ENCODE assay signal across 22 cellular contexts in genomic region chr17:75739174-75739573, GRCh38. TPM values are rescaled to one million over a fixed set of nuclear protein-coding genes. Genes with fewer than 3 reads are reported as not detected.
DNase-seq lines count a peak whose midpoint lies in the region; ATAC-seq and TF ChIP-seq lines count a peak whose summit lies in the region.
"Had no signal": no experiment of that assay in that cellular context is flagged by ENCODE, and none has a peak within 500 bp of the region (broad histone marks: within the 10 kb centered on the region; RNA-seq: fewer than 3 reads in every experiment).

No MANE protein-coding gene starts in this region.

- H3K9me3 ChIP-seq in BLaER1 treated with 17β-estradiol and CSF1 and Interleukin-3, amounts not matched to agents 10 nM and 100 nM (replicated peaks in 1 of 11), result no peaks in the 10 kb centered on the region
- H3K9me3 ChIP-seq in HEK293 (ENCODE audit: control insufficient read depth, insufficient read depth, low read depth, low read length) (no peaks in the 10 kb centered on the region), RWPE2 (ENCODE audit: severe bottlenecking) (no peaks in the 10 kb centered on the region), neutrophil (no peaks in the 10 kb centered on the region), ovary (no peaks in the 10 kb centered on the region), left lung (no peaks in the 10 kb centered on the region)
- H3K9me3 ChIP-seq: A549, BE2C, Caco-2 had no signal

- H3K4me2 ChIP-seq in BLaER1 treated with 17β-estradiol and CSF1 and Interleukin-3, amounts not matched to agents 10 nM and 100 nM, result peak overlapping the region in 10 of 11 experiments; percentile 59 to 88 (median 78); a peak in 10 of 22 replicates
- H3K4me2 ChIP-seq: A549 had no signal

- peaks cover 23 to 63% (median 36%) of the 10 kb centered on the region in 10 experiments for H3K4me1 ChIP-seq in BLaER1 treated with 17β-estradiol and CSF1 and Interleukin-3, amounts not matched to agents 10 nM and 100 nM
- H3K4me1 ChIP-seq in HEK293 (ENCODE audit: control insufficient read depth, insufficient read depth, low read length), result no peaks in the 10 kb centered on the region
- no peaks in the 10 kb centered on the region for H3K4me1 ChIP-seq in RWPE2 (ENCODE audit: insufficient read depth, poor library complexity, severe bottlenecking)
- H3K4me1 ChIP-seq in neutrophil (ENCODE audit: control insufficient read depth in 1 of 2, insufficient read depth in 1 of 2, low read depth in 1 of 2, low read length in 1 of 2), result peaks cover 32 to 38% of the 10 kb centered on the region in 2 experiments
- no peaks in the 10 kb centered on the region for H3K4me1 ChIP-seq in ovary (ENCODE audit: insufficient read depth)
- H3K4me1 ChIP-seq in left lung, result peaks cover 0 to 19% of the 10 kb centered on the region in 2 donors
- H3K4me1 ChIP-seq: BE2C, Caco-2 had no signal

- TF ChIP-seq EP300 in ovary (IDR thresholded peaks at IDR 0.05), result no peak

- intact Hi-C loops in ovary (cut with DNase I), result loop anchor here in 1 of 4 donors (5.0 to 10.0 kb wide), 2 partner anchors 62 to 314 kb away; no protein-coding TSS in a partner anchor
- intact Hi-C loops in left lung (cut with DNase I), result no loop called here

- TF ChIP-seq CTCF in HEK293 (tag by site-specific recombination; IDR thresholded peaks at IDR 0.05), result no peak
- TF ChIP-seq CTCF in RWPE2 (IDR thresholded peaks at IDR 0.05; ENCODE audit: poor library complexity, severe bottlenecking), result no peak
- no peak for TF ChIP-seq CTCF in neutrophil (IDR thresholded peaks at IDR 0.05)
- TF ChIP-seq CTCF in ovary (IDR thresholded peaks at IDR 0.05), result no peak
- no peak for TF ChIP-seq CTCF in left lung (IDR thresholded peaks at IDR 0.05)

- 82 to 91% (median 90%) methylated on average over 7 of the region's 7 CpGs for WGBS in ovary, 3 donors

- POLR2A ChIA-PET in HEK293 (lab: Yijun Ruan, JAX), result interaction anchor here (0.8 to 1.3 kb wide), 3 partner anchors 13 to 30 kb away, joined by 3 to 7 read pairs (median 3); partner anchors contain the start of gene GALK1

- no peaks in the 10 kb centered on the region for H4K20me1 ChIP-seq in BLaER1 treated with 17β-estradiol and CSF1 and Interleukin-3, amounts not matched to agents 10 nM and 100 nM

- H3K27me3 ChIP-seq in BLaER1 treated with 17β-estradiol and CSF1 and Interleukin-3, amounts not matched to agents 10 nM and 100 nM, result no peaks in the 10 kb centered on the region
- H3K27me3 ChIP-seq in RWPE2 (ENCODE audit: insufficient read depth, poor library complexity, severe bottlenecking), result no peaks in the 10 kb centered on the region
- no peaks in the 10 kb centered on the region for H3K27me3 ChIP-seq in neutrophil
- H3K27me3 ChIP-seq in ovary, result no peaks in the 10 kb centered on the region
- no peaks in the 10 kb centered on the region for H3K27me3 ChIP-seq in left lung
- H3K27me3 ChIP-seq: BE2C had no signal

- H3K36me3 ChIP-seq in BLaER1 treated with 17β-estradiol and CSF1 and Interleukin-3, amounts not matched to agents 10 nM and 100 nM, result no peaks in the 10 kb centered on the region
- H3K36me3 ChIP-seq in HEK293 (ENCODE audit: control insufficient read depth in 2 of 2, insufficient read depth in 1 of 2, low read length in 2 of 2) (no peaks in the 10 kb centered on the region), RWPE2 (ENCODE audit: low read depth) (peaks cover 98% of the 10 kb centered on the region), neutrophil (no peaks in the 10 kb centered on the region), ovary (no peaks in the 10 kb centered on the region), left lung (peaks cover 0 to 11% of the 10 kb centered on the region in 2 donors)
- H3K36me3 ChIP-seq: BE2C had no signal

- H3K27ac ChIP-seq in BLaER1 treated with 17β-estradiol and CSF1 and Interleukin-3, amounts not matched to agents 10 nM and 100 nM, result peak overlapping the region in 9 of 11 experiments; percentile 66 to 90 (median 80); a peak in 14 of 22 replicates
- H3K27ac ChIP-seq in HEK293 (ENCODE audit: extremely low read depth, low read depth, low read length), result no peak overlapping the region
- peak overlapping the region; percentile 6 for H3K27ac ChIP-seq in RWPE2 (ENCODE audit: poor library complexity, severe bottlenecking)
- peak overlapping the region; percentile 96 for H3K27ac ChIP-seq in neutrophil
- no peak overlapping the region for H3K27ac ChIP-seq in ovary
- H3K27ac ChIP-seq in left lung, result no peak overlapping the region
- H3K27ac ChIP-seq: GM23248 had no signal

- peak overlapping the region in 3 of 11 experiments; percentile 41 to 71 (median 46); a peak in 5 of 22 replicates for H3K9ac ChIP-seq in BLaER1 treated with 17β-estradiol and CSF1 and Interleukin-3, amounts not matched to agents 10 nM and 100 nM
- H3K9ac ChIP-seq: GM23248 had no signal

- CTCF ChIA-PET in HEK293 (lab: Yijun Ruan, JAX), result interaction anchor here (0.7 to 8.8 kb wide), 5 partner anchors 8 to 138 kb away, joined by 3 to 106 read pairs (median 5); partner anchors contain the start of gene SMIM5

- ATAC-seq in RWPE2 (ENCODE audit: low read depth) (no peak), left lung (no peak)
- no peak for ATAC-seq in activated CD4-positive, CD25-positive, alpha-beta regulatory T cell treated with anti-CD3 and anti-CD28 coated beads, Interleukin-2, amount 50 U/mL, for 24 hours
- ATAC-seq: CD8-positive, alpha-beta T cell had no signal

- no peak overlapping the region for H3K4me3 ChIP-seq in BLaER1 treated with 17β-estradiol and CSF1 and Interleukin-3, amounts not matched to agents 10 nM and 100 nM
- no peak overlapping the region for H3K4me3 ChIP-seq in HEK293 (ENCODE audit: low read depth, low read length)
- H3K4me3 ChIP-seq in RWPE2 (ENCODE audit: severe bottlenecking), result no peak overlapping the region
- no peak overlapping the region for H3K4me3 ChIP-seq in neutrophil (ENCODE audit: low read depth in 1 of 2, low read length in 1 of 2)
- H3K4me3 ChIP-seq in ovary, result no peak overlapping the region
- no peak overlapping the region for H3K4me3 ChIP-seq in left lung
- H3K4me3 ChIP-seq: A549, GM23248 had no signal

- no peak for DNase-seq in RWPE2 (ENCODE audit: low spot score)
- DNase-seq in ovary, result no peak
- no peak for DNase-seq in nucleus accumbens (lab: John Stamatoyannopoulos, UW)
- DNase-seq in left lung, result no peak
- DNase-seq: 8988T; ACHN; AML-193; BE2C; C1 segment of cervical spinal cord; Caco-2; CD4-positive, CD25-positive, alpha-beta regulatory T cell; CD8-positive, alpha-beta T cell; DMS153; DND-41; GM23248; H7; HCEC 1CT had no signal

- no peak for TF ChIP-seq POLR2A in ovary (IDR thresholded peaks at IDR 0.05)

TF ChIP-seq in HEK293, 187 proteins besides CTCF, POLR2A, EP300 and RAD21:
- TF ChIP-seq ZNF239 (tag by site-specific recombination; IDR thresholded peaks at IDR 0.05) (peak; percentile 80; the same call in 1 of the 2 replicates), ZNF48 (tag by site-specific recombination; IDR thresholded peaks at IDR 0.05) (no peak)

RNA-seq across cellular contexts. Expression of gene ITGB4, which starts 17.9 kb away (rescaled TPM):
- total RNA-seq in ovary, result 10 to 100 TPM in 5 of 7 donors, 1 to 10 TPM in 2; 6.3 to 55.6 (median 22.5) TPM
- polyA plus RNA-seq in ovary, result 1 to 10 TPM; 3.3 to 6.0 TPM
- total RNA-seq in left lung, result 10 to 100 TPM; 44.1 to 54.8 TPM
- total RNA-seq: CD4-positive, CD25-positive, alpha-beta regulatory T cell had no signal

RNA-seq across cellular contexts. Expression of gene GALK1, which starts 25.8 kb away (rescaled TPM):
- total RNA-seq in ovary (10 to 100 TPM; 17.5 to 35.1 (median 27.6) TPM), left lung (10 to 100 TPM; 38.1 to 39.6 TPM)
- polyA plus RNA-seq in ovary, result 10 to 100 TPM in 1 of 2 donors, under 1 TPM in 1; 0.33 to 22.6 TPM

RNA-seq across cellular contexts. Expression of gene UNK, which starts 45.4 kb away (rescaled TPM):
- 10 to 100 TPM; 27.5 to 58.1 (median 40.8) TPM for total RNA-seq in ovary
- polyA plus RNA-seq in ovary, result 10 to 100 TPM; 12.7 to 34.9 TPM
- 10 to 100 TPM; 19.8 to 24.6 TPM for total RNA-seq in left lung

Comparison
In these comparisons a context has a peak if more than half of its experiments do, and no peak if none do; other contexts are left out.
1. H3K27ac ChIP-seq: peak in BLaER1 treated with 17β-estradiol and CSF1 and Interleukin-3, amounts not matched to agents 10 nM and 100 nM (9 of 11), RWPE2 (single experiment) and neutrophil (single experiment); none in HEK293 (single experiment), ovary (0 of 2) and left lung (0 of 2).